ENCODE assay signal across 5 cellular contexts in genomic region chr1:236558069-236558468, GRCh38.
"Had no signal": no experiment of that assay in that cellular context is flagged by ENCODE, and none has a peak within 500 bp of the region (broad histone marks: within the 10 kb centered on the region; RNA-seq: fewer than 3 reads in every experiment).

No MANE protein-coding gene starts in this region.

- H3K4me3 ChIP-seq: GM23338, K562 had no signal

- DNase-seq: H9, HCEC 1CT, IMR-90 had no signal

- H3K4me1 Mint-ChIP-seq: GM23338, H9 had no signal

- H3K27ac Mint-ChIP-seq: GM23338, H9 had no signal

- H3K4me3 Mint-ChIP-seq: GM23338, H9 had no signal

- H3K9me3 Mint-ChIP-seq: GM23338, H9 had no signal

- ATAC-seq: GM23338, K562 had no signal
